8 cellular contexts compared by ENCODE assay signal in genomic region chr15:90400005-90400758, GRCh38. TPM values are rescaled to one million over a fixed set of nuclear protein-coding genes. Genes with fewer than 3 reads are reported as not detected.
DNase-seq lines count a peak whose midpoint lies in the region; ATAC-seq and TF ChIP-seq lines count a peak whose summit lies in the region.

No MANE protein-coding gene starts in this region.

- H3F3A ChIP-seq in neural progenitor cell (ENCODE audit: low read depth): no peaks in the 10 kb centered on the region

- no peak overlapping the region for H3K27ac ChIP-seq in neural progenitor cell

- H3K4me1 Mint-ChIP-seq in central memory CD8-positive, alpha-beta T cell: peaks cover 60% of the 10 kb centered on the region
- peaks cover 34% of the 10 kb centered on the region for H3K4me1 Mint-ChIP-seq in neural progenitor cell

- no peaks in the 10 kb centered on the region for H3K36me3 ChIP-seq in neural progenitor cell

- H3K4me1 ChIP-seq in neural progenitor cell: peaks cover 18% of the 10 kb centered on the region

- H3K36me3 Mint-ChIP-seq in central memory CD8-positive, alpha-beta T cell (ENCODE audit: insufficient read depth): peaks cover 22% of the 10 kb centered on the region
- H3K36me3 Mint-ChIP-seq in neural progenitor cell: peaks cover 2% of the 10 kb centered on the region

- peak; percentile 33 for DNase-seq in EH (ENCODE audit: low read depth)
- DNase-seq in M059J (ENCODE audit: low read depth): peak; percentile 56
- no peak for DNase-seq in central memory CD8-positive, alpha-beta T cell (ENCODE audit: low spot score in 2 of 2)
- DNase-seq in neural progenitor cell (ENCODE audit: low spot score): no peak
- DNase-seq in stimulated activated CD4-positive, alpha-beta T cell treated with anti-CD3 and anti-CD28 coated beads, Interleukin-2, amount 100 ng/mL, for 24 hours: no peak
- DNase-seq in AG08396 (ENCODE audit: low spot score): no peak
- DNase-seq in SHP77 (lab: John Stamatoyannopoulos, UW): no peak
- no peak for DNase-seq in erythroblast (lab: John Stamatoyannopoulos, UW)

- TF ChIP-seq POLR2A in erythroblast (IDR thresholded peaks at IDR 0.05; ENCODE audit: low read length): no peak

- no peaks in the 10 kb centered on the region for H3K9me3 Mint-ChIP-seq in central memory CD8-positive, alpha-beta T cell
- H3K9me3 Mint-ChIP-seq in neural progenitor cell: no peaks in the 10 kb centered on the region

- H3K9me3 ChIP-seq in neural progenitor cell (ENCODE audit: low read depth): no peaks in the 10 kb centered on the region

- peak overlapping the region; percentile 97 for H3K27ac Mint-ChIP-seq in central memory CD8-positive, alpha-beta T cell (ENCODE audit: low read depth)
- peak overlapping the region; percentile 95 for H3K27ac Mint-ChIP-seq in neural progenitor cell

- H3K27me3 ChIP-seq in neural progenitor cell: no peaks in the 10 kb centered on the region

- peak; percentile 59 for ATAC-seq in central memory CD8-positive, alpha-beta T cell (replicated peaks; ENCODE audit: extremely low read depth, poor library complexity, severe bottlenecking)

- H3K4me3 ChIP-seq in neural progenitor cell: no peak overlapping the region

- H3K27me3 Mint-ChIP-seq in central memory CD8-positive, alpha-beta T cell: no peaks in the 10 kb centered on the region
- no peaks in the 10 kb centered on the region for H3K27me3 Mint-ChIP-seq in neural progenitor cell (ENCODE audit: insufficient read depth, low read depth)

- H2AFZ ChIP-seq in neural progenitor cell (replicated peaks): no peak overlapping the region

- H3K4me2 ChIP-seq in neural progenitor cell: no peak overlapping the region

- peak overlapping the region; percentile 52 for H3K4me3 Mint-ChIP-seq in central memory CD8-positive, alpha-beta T cell
- no peak overlapping the region for H3K4me3 Mint-ChIP-seq in neural progenitor cell

- no peak for TF ChIP-seq CTCF in neural progenitor cell (IDR thresholded peaks at IDR 0.05)

- no peak overlapping the region for H3K9ac ChIP-seq in neural progenitor cell

- H4K20me1 ChIP-seq in neural progenitor cell (ENCODE audit: low read depth): no peaks in the 10 kb centered on the region

- peaks cover 76% of the 10 kb centered on the region for H3K79me2 ChIP-seq in neural progenitor cell (ENCODE audit: low read depth)

RNA-seq across cellular contexts. Expression of gene IQGAP1, which starts 12.1 kb away (rescaled TPM):
- 134 and 206 TPM in 2 replicates for total RNA-seq in M059J (2014; rRNA removed; shearing (Covaris generic))
- total RNA-seq in neural progenitor cell (ENCODE audit: low replicate concordance): 35.9 and 44.8 TPM in 2 replicates

RNA-seq across cellular contexts. Expression of gene ZNF774, which starts 48.1 kb away (rescaled TPM):
- total RNA-seq in M059J (2014; rRNA removed; shearing (Covaris generic)): 1.6 and 1.7 TPM in 2 replicates
- 1.9 and 8.3 TPM in 2 replicates for total RNA-seq in neural progenitor cell (ENCODE audit: low replicate concordance)

Comparison
In these comparisons a context has a peak if more than half of its experiments do, and no peak if none do; other contexts are left out.
1. DNase-seq: peak in EH (single experiment) and M059J (single experiment); none in central memory CD8-positive, alpha-beta T cell (0 of 2), neural progenitor cell (single experiment), stimulated activated CD4-positive, alpha-beta T cell treated with anti-CD3 and anti-CD28 coated beads, Interleukin-2, amount 100 ng/mL, for 24 hours (0 of 2), AG08396 (single experiment), SHP77 (0 of 2) and erythroblast (0 of 2).